19 cellular contexts compared by ENCODE assay signal in the genomic region with DNA sequence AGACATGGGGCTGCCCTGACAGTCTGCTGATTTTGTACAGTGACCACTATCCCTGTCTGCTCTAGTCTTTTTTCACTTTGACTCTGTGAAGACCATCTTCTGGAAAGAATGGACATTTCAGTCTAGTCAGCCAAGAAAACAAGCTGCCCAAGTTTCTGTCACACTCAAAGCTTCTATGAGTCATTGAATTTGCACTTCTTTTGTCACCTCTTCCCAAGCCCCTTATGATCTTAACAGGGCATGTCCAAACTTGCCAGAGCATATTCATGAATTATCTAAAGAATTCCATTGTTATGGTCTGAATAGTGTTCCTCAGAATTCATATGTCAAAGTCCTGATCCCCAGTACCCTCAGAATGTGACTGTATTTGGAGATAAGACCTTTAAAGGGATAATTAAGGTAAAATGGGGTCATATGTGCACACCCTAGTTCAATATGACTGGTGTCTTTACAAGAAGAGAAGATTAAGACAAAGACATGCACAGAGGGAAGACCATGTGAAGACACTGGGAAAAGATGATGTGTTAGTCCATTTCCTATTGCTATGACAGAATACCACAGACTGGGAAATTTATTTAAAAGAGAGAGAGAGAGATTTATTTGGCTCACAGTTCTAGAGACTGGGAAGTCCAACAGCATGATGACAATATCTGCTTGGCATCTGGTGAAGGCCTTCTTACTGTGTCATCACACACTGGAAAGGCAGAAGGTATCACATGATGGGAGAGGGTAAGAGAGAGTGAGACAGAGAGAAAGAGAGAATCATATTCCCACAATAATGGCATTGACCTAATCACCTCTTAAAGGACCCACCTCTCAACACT.
DNase-seq lines count a peak whose midpoint lies in the region; ATAC-seq and TF ChIP-seq lines count a peak whose summit lies in the region.
"Had no signal": no experiment of that assay in that cellular context is flagged by ENCODE, and none has a peak within 500 bp of the region (broad histone marks: within the 10 kb centered on the region; RNA-seq: fewer than 3 reads in every experiment).

No MANE protein-coding gene starts in this region.

- intact Hi-C loops in Right ventricle myocardium superior (cut with DNase I) = no loop called here

- no peak overlapping the region for H2AFZ ChIP-seq in mesenchymal stem cell (ENCODE audit: low read depth, low read length)
- H2AFZ ChIP-seq: GM23338 had no signal

- CTCF ChIA-PET in HEK293 (lab: Yijun Ruan, JAX) = no interaction called here

- no peak overlapping the region for H2BK5ac ChIP-seq in mesenchymal stem cell (ENCODE audit: low read depth, low read length, poor library complexity, severe bottlenecking)

- H3K4me1 ChIP-seq in HEK293 (ENCODE audit: control insufficient read depth, insufficient read depth, low read length) (no peaks in the 10 kb centered on the region), mesenchymal stem cell (ENCODE audit: control insufficient read depth, insufficient read depth, low read depth, low read length) (no peaks in the 10 kb centered on the region)
- H3K4me1 ChIP-seq: lower lobe of right lung had no signal

- POLR2A ChIA-PET in HEK293 (lab: Yijun Ruan, JAX) = no interaction called here

- no peaks in the 10 kb centered on the region for H3K36me3 Mint-ChIP-seq in brain
- H3K36me3 Mint-ChIP-seq: CD14-positive monocyte had no signal

- ATAC-seq in Right ventricle myocardium superior (ENCODE audit: poor library complexity) = no peak
- ATAC-seq: activated CD4-positive, CD25-positive, alpha-beta regulatory T cell treated with anti-CD3 and anti-CD28 coated beads, Interleukin-2, amount 50 U/mL, for 24 hours; GM23338; lower lobe of right lung; right cardiac atrium had no signal

- peak overlapping the region; percentile 14 to 88 (median 68) for H3K27ac Mint-ChIP-seq in brain
- H3K27ac Mint-ChIP-seq: activated T-cell treated with anti-CD3 and anti-CD28 coated beads, Interleukin-2, amount 50 U/mL, for 24 hours; CD14-positive monocyte; GM23338 had no signal

- H3K4me3 ChIP-seq in HEK293 (ENCODE audit: low read depth, low read length) (no peak overlapping the region), mesenchymal stem cell (ENCODE audit: insufficient read depth in 1 of 2, low read depth in 1 of 2, low read length in 2 of 2) (no peak overlapping the region)
- H3K4me3 ChIP-seq: GM23338, lower lobe of right lung had no signal

- no peak overlapping the region for H2BK12ac ChIP-seq in mesenchymal stem cell (ENCODE audit: low read length in 2 of 2)

- H3K18ac ChIP-seq in mesenchymal stem cell (ENCODE audit: low read depth in 1 of 2, low read length in 2 of 2) = peak overlapping the region in 1 of 2 experiments; percentile 19

- no peak overlapping the region for H4K8ac ChIP-seq in mesenchymal stem cell (ENCODE audit: low read length)

- in situ Hi-C loops in Caki2 (cut with HindIII; ENCODE audit: low pct_unique_long_range_greater_than_20kb, low sequenced_read_pairs) = no loop called here

- no peak overlapping the region for H4K91ac ChIP-seq in mesenchymal stem cell (ENCODE audit: low read length)

- H3K9me3 ChIP-seq in HEK293 (ENCODE audit: control insufficient read depth, insufficient read depth, low read depth, low read length) (no peaks in the 10 kb centered on the region), mesenchymal stem cell (ENCODE audit: control insufficient read depth, low read length) (peaks cover 7% of the 10 kb centered on the region)
- H3K9me3 ChIP-seq: lower lobe of right lung had no signal

- H3K9me3 Mint-ChIP-seq in brain = peaks cover 4 to 20% (median 11%) of the 10 kb centered on the region in 5 experiments

- H3K36me3 ChIP-seq in HEK293 (ENCODE audit: control insufficient read depth in 2 of 2, insufficient read depth in 1 of 2, low read length in 2 of 2) (no peaks in the 10 kb centered on the region), mesenchymal stem cell (ENCODE audit: control insufficient read depth in 1 of 2, insufficient read depth in 2 of 2, low read depth in 1 of 2, low read length in 2 of 2) (no peaks in the 10 kb centered on the region)
- H3K36me3 ChIP-seq: lower lobe of right lung had no signal

- no peak overlapping the region for H3K23ac ChIP-seq in mesenchymal stem cell (ENCODE audit: low read length in 2 of 2)

- peak; percentile 8 for DNase-seq in Caki2 (ENCODE audit: low read depth)
- peak; percentile 42 for DNase-seq in mesenchymal stem cell
- DNase-seq in NCI-H2171 treated with DMSO at 0.1 percent for 48 hours (lab: John Stamatoyannopoulos, UW) = no peak
- no peak for DNase-seq in Right ventricle myocardium superior
- no peak for DNase-seq in SIG-M5 (lab: John Stamatoyannopoulos, UW)
- DNase-seq in DMS79 (lab: John Stamatoyannopoulos, UW) = no peak
- DNase-seq: activated T-cell treated with anti-CD3 and anti-CD28 coated beads, Interleukin-2, amount 50 U/mL, for 24 hours; erythroblast; lower lobe of right lung; stimulated activated CD4-positive, alpha-beta T cell treated with anti-CD3 and anti-CD28 coated beads, Interleukin-4, amount 100 ng/mL, for 24 hours; stimulated activated naive CD4-positive, alpha-beta T cell had no signal

- H3K14ac ChIP-seq in mesenchymal stem cell (ENCODE audit: low read length in 2 of 2) = no peak overlapping the region

- H3K27me3 ChIP-seq in mesenchymal stem cell (ENCODE audit: control insufficient read depth in 1 of 2, insufficient read depth in 1 of 2, low read length in 2 of 2) = no peaks in the 10 kb centered on the region

- H3K9ac ChIP-seq in mesenchymal stem cell (ENCODE audit: low read length) = no peak overlapping the region

- H3K27ac ChIP-seq in HEK293 (ENCODE audit: extremely low read depth, low read depth, low read length) = no peak overlapping the region
- H3K27ac ChIP-seq in mesenchymal stem cell (ENCODE audit: low read length, poor library complexity, severe bottlenecking) = no peak overlapping the region
- H3K27ac ChIP-seq: HL-60, lower lobe of right lung had no signal

- H3K79me1 ChIP-seq in mesenchymal stem cell (replicated peaks; ENCODE audit: low read length, poor library complexity, severe bottlenecking) = no peaks in the 10 kb centered on the region

- H2BK120ac ChIP-seq in mesenchymal stem cell (ENCODE audit: low read depth, low read length) = no peak overlapping the region

- H3K4me1 Mint-ChIP-seq in brain = peaks cover 29% of the 10 kb centered on the region
- H3K4me1 Mint-ChIP-seq: CD14-positive monocyte had no signal

- no peak overlapping the region for H3K4me2 ChIP-seq in mesenchymal stem cell (ENCODE audit: low read length, poor library complexity, severe bottlenecking)
- H3K4me2 ChIP-seq: GM23338 had no signal

- TF ChIP-seq CTCF in HEK293 (tag by site-specific recombination; IDR thresholded peaks at IDR 0.05) (no peak), brain (conservative IDR thresholded peaks at IDR 0.05) (no peak)

- no peak overlapping the region for H3K4me3 Mint-ChIP-seq in brain
- H3K4me3 Mint-ChIP-seq: activated T-cell treated with anti-CD3 and anti-CD28 coated beads, Interleukin-2, amount 50 U/mL, for 24 hours; CD14-positive monocyte; GM23338; neural crest cell had no signal

- H3K4ac ChIP-seq in mesenchymal stem cell (ENCODE audit: low read depth in 1 of 2, low read length in 2 of 2) = no peak overlapping the region

- H2BK15ac ChIP-seq in mesenchymal stem cell (ENCODE audit: low read depth, poor library complexity, severe bottlenecking) = no peak overlapping the region

- peaks cover 3% of the 10 kb centered on the region for H3K27me3 Mint-ChIP-seq in brain
- H3K27me3 Mint-ChIP-seq: activated T-cell treated with anti-CD3 and anti-CD28 coated beads, Interleukin-2, amount 50 U/mL, for 24 hours had no signal

- no peak overlapping the region for H2AK5ac ChIP-seq in mesenchymal stem cell (ENCODE audit: low read length, severe bottlenecking)

TF ChIP-seq in HEK293, 187 proteins besides CTCF, POLR2A, EP300 and RAD21:
- peak; percentile 86 for TF ChIP-seq SETDB1 (IDR thresholded peaks at IDR 0.05; ENCODE audit: insufficient read length, low read length)
- TF ChIP-seq MEIS1 (CRISPR knock-in tag; IDR thresholded peaks at IDR 0.05; ENCODE audit: borderline replicate concordance) = no peak

Comparison
In these comparisons a context has a peak if more than half of its experiments do, and no peak if none do; other contexts are left out.
1. DNase-seq: peak in Caki2 (single experiment) and mesenchymal stem cell (single experiment); none in NCI-H2171 treated with DMSO at 0.1 percent for 48 hours (single experiment), Right ventricle myocardium superior (single experiment), SIG-M5 (single experiment) and DMS79 (single experiment).